18 cellular contexts compared by ENCODE assay signal in the genomic region with DNA sequence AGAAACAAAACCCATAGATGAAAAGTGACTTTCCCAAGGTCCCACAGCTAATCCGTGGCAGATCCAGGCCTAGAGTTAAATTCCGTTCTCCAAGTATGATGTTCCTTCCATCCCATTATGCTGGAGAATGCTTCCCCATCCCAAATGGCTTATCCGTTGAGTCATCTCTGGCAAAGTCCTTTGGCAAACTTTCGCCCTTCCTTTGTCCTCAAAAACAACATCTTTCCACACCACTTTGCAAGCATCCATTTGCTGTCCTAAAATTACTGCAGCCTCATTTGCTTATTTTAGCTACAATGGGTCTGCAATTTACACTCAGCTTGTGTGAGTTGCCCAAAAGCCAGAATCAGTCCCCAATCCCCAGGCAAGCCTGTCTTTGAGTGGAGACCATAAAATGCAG.
"Had no signal": no experiment of that assay in that cellular context is flagged by ENCODE, and none has a peak within 500 bp of the region (broad histone marks: within the 10 kb centered on the region; RNA-seq: fewer than 3 reads in every experiment).

No MANE protein-coding gene starts in this region.

- H3K27ac ChIP-seq: hepatocyte, parathyroid adenoma, testis, upper lobe of left lung had no signal

- H2AFZ ChIP-seq: hepatocyte, parathyroid adenoma had no signal

- H3K4me1 ChIP-seq: parathyroid adenoma, testis, upper lobe of left lung had no signal

- FAIRE-seq: colon had no signal

- H3K9ac ChIP-seq: parathyroid adenoma had no signal

- H3K36me3 ChIP-seq: upper lobe of left lung had no signal

- H3K4me2 ChIP-seq: hepatocyte had no signal

- ATAC-seq: activated CD8-positive, alpha-beta T cell treated with anti-CD3 and anti-CD28 coated beads for 36 hours; activated T-helper 17 cell treated with anti-CD3 and anti-CD28 coated beads, Interleukin-2, amount 50 U/mL, for 72 hours; SK-N-SH treated with all-trans-retinoic acid at 6 μM for 48 hours; T-cell had no signal

- H3K4me3 ChIP-seq: hepatocyte, lung, testis, upper lobe of left lung had no signal

- DNase-seq: activated CD4-positive, alpha-beta T cell treated with anti-CD3 and anti-CD28 coated beads, Interleukin-2, amount 10 ng/mL, durations not matched to agents 24 days and 14 days; activated CD8-positive, alpha-beta T cell treated with anti-CD3 and anti-CD28 coated beads for 36 hours; activated naive CD4-positive, alpha-beta T cell; activated naive CD8-positive, alpha-beta T cell treated with anti-CD3 and anti-CD28 coated beads, Interleukin-2, amount 10 ng/mL, durations not matched to agents 7 days and 5 days; activated T-cell treated with anti-CD3 and anti-CD28 coated beads, Interleukin-2, amount 50 U/mL, for 1 hour; amygdala; central memory CD4-positive, alpha-beta T cell; stimulated activated CD4-positive, alpha-beta T cell treated with anti-CD3 and anti-CD28 coated beads, Interleukin-12 subunit alpha, Interleukin-12 subunit beta, amount 100 ng/mL, for 4 hours; stimulated activated CD4-positive, alpha-beta T cell treated with anti-CD3 and anti-CD28 coated beads, Interleukin-2, amount 100 ng/mL, for 24 hours; T-cell; testis; upper lobe of left lung had no signal

- H3K27me3 ChIP-seq: hepatocyte, testis, upper lobe of left lung had no signal

- H3K79me2 ChIP-seq: hepatocyte, parathyroid adenoma had no signal

- H3K9me3 ChIP-seq: testis, upper lobe of left lung had no signal
